Comparison of ENCODE assay signal across 8 cellular contexts in genomic region chr19:45468159-45468651, GRCh38. TPM values are rescaled to one million over a fixed set of nuclear protein-coding genes. Genes with fewer than 3 reads are reported as not detected.
A peak's percentile ranks its signal among the peaks of the same experiment; 100 is the strongest.
DNase-seq lines count a peak whose midpoint lies in the region; ATAC-seq, FAIRE-seq and TF ChIP-seq lines count a peak whose summit lies in the region.

No MANE protein-coding gene starts in this region.

- H2BK120ac ChIP-seq in mesendoderm (ENCODE audit: low read depth, low read length), result no peak overlapping the region

- no peaks in the 10 kb centered on the region for H3K36me3 ChIP-seq in SK-N-SH (replicated peaks in 1 of 2; ENCODE audit: control insufficient read depth in 1 of 2, insufficient read depth in 2 of 2, low read length in 1 of 2)
- peaks cover 3% of the 10 kb centered on the region for H3K36me3 ChIP-seq in bronchial epithelial cell (ENCODE audit: control insufficient read depth, insufficient read depth, low read length)
- no peaks in the 10 kb centered on the region for H3K36me3 ChIP-seq in mesendoderm (ENCODE audit: control insufficient read depth, insufficient read depth, low read length)
- H3K36me3 ChIP-seq in upper lobe of left lung, result no peaks in the 10 kb centered on the region

- CTCF ChIA-PET in SK-N-SH (lab: Yijun Ruan, JAX), result interaction anchor here (1.1 to 27.6 kb wide), 6 partner anchors 11 to 41 kb away, joined by 4 to 870 read pairs (median 16); no protein-coding TSS in a partner anchor

- TF ChIP-seq POLR2A in upper lobe of left lung (IDR thresholded peaks at IDR 0.05), result no peak

- H3K79me1 ChIP-seq in mesendoderm (ENCODE audit: low read length), result no peaks in the 10 kb centered on the region

- TF ChIP-seq CTCF in SK-N-SH (IDR thresholded peaks at IDR 0.05) (no peak), bronchial epithelial cell (IDR thresholded peaks at IDR 0.05; ENCODE audit: insufficient read depth, low read length, severe bottlenecking) (peak; percentile 1), upper lobe of left lung (IDR thresholded peaks at IDR 0.05) (no peak)

- H3F3A ChIP-seq in SK-N-SH (replicated peaks; ENCODE audit: insufficient read depth), result peaks cover 11% of the 10 kb centered on the region

- WGBS in SK-N-SH (ENCODE audit: low lambda C conversion rate), result 1% methylated on average over 17 of the region's 31 CpGs
- WGBS in mesendoderm (ENCODE audit: extremely low coverage, insufficient coverage, low lambda C conversion rate), result no CpG with 5 or more reads among the region's 31 CpGs
- WGBS in upper lobe of left lung, 2 donors, result 0 to 2% methylated on average over 18 to 28 of the region's 31 CpGs

- no peak overlapping the region for H3K4ac ChIP-seq in mesendoderm (ENCODE audit: low read depth, low read length)

- POLR2A ChIA-PET in SK-N-SH (lab: Yijun Ruan, JAX), result interaction anchor here (0.7 to 1.7 kb wide), 5 partner anchors 11 to 217 kb away, joined by 3 to 11 read pairs (median 5); no protein-coding TSS in a partner anchor

- peak overlapping the region; percentile 85 for H3K23ac ChIP-seq in mesendoderm (ENCODE audit: low read length)

- no peak for TF ChIP-seq RAD21 in SK-N-SH (IDR thresholded peaks at IDR 0.05; ENCODE audit: low read length)

- DNase-seq in SK-N-SH (no peak), bronchial epithelial cell (ENCODE audit: low read depth) (no peak), mesendoderm (peak; percentile 46), upper lobe of left lung (peak in 1 of 2 donors; percentile 85), NCI-H2227 treated with DMSO at 0.1 percent for 48 hours (lab: John Stamatoyannopoulos, UW) (no peak)
- no peak for DNase-seq in effector CD8-positive, alpha-beta T cell (lab: John Stamatoyannopoulos, UW)

- H3K27me3 ChIP-seq in SK-N-SH (ENCODE audit: insufficient read depth) (no peaks in the 10 kb centered on the region), bronchial epithelial cell (ENCODE audit: control insufficient read depth, insufficient read depth, low read length) (no peaks in the 10 kb centered on the region), mesendoderm (ENCODE audit: insufficient read depth, low read length, poor library complexity) (no peaks in the 10 kb centered on the region), upper lobe of left lung (no peaks in the 10 kb centered on the region)

- no peak overlapping the region for H2AFZ ChIP-seq in SK-N-SH (ENCODE audit: low read depth)

- no peak overlapping the region for H2BK5ac ChIP-seq in mesendoderm (ENCODE audit: low read length)

- peak overlapping the region; percentile 97 for H3K9ac ChIP-seq in SK-N-SH
- peak overlapping the region; percentile 56 for H3K9ac ChIP-seq in mesendoderm (ENCODE audit: low read length)

- H3K18ac ChIP-seq in mesendoderm (ENCODE audit: low read length), result no peak overlapping the region

- H4K5ac ChIP-seq in mesendoderm (ENCODE audit: low read length), result no peak overlapping the region

- no peaks in the 10 kb centered on the region for H3K79me2 ChIP-seq in SK-N-SH (ENCODE audit: insufficient read depth)
- no peaks in the 10 kb centered on the region for H3K79me2 ChIP-seq in mesendoderm (ENCODE audit: control insufficient read depth, insufficient read depth, low read length)

- peak overlapping the region; percentile 50 for H3K56ac ChIP-seq in mesendoderm (ENCODE audit: low read length)

- H3K4me1 ChIP-seq in SK-N-SH (ENCODE audit: control insufficient read depth in 1 of 2, insufficient read depth in 2 of 2, low read depth in 1 of 2, low read length in 1 of 2), result peaks cover 0 to 19% of the 10 kb centered on the region in 2 experiments; a peak in 1 of 4 replicates
- peaks cover 1% of the 10 kb centered on the region for H3K4me1 ChIP-seq in mesendoderm (ENCODE audit: control insufficient read depth, low read depth, low read length)
- H3K4me1 ChIP-seq in upper lobe of left lung, result peaks cover 25 to 42% (median 29%) of the 10 kb centered on the region in 4 donors

- H3K9me3 ChIP-seq in SK-N-SH (no peaks in the 10 kb centered on the region), upper lobe of left lung (no peaks in the 10 kb centered on the region)

- H4K8ac ChIP-seq in mesendoderm (ENCODE audit: low read depth, low read length), result no peak overlapping the region

- no peaks in the 10 kb centered on the region for H3K9me2 ChIP-seq in SK-N-SH

- H3K4me3 ChIP-seq in SK-N-SH (ENCODE audit: low read depth in 2 of 2, low read length in 1 of 2) (peak overlapping the region; percentile 81 to 84), bronchial epithelial cell (ENCODE audit: low read depth, low read length) (peak overlapping the region; percentile 92), mesendoderm (ENCODE audit: low read length) (no peak overlapping the region), upper lobe of left lung (peak overlapping the region; percentile 49 to 76 (median 62))

- H3K27ac ChIP-seq in SK-N-SH (ENCODE audit: low read depth in 2 of 2, low read length in 1 of 2), result peak overlapping the region in 1 of 2 experiments; percentile 95; a peak in 2 of 4 replicates
- no peak overlapping the region for H3K27ac ChIP-seq in mesendoderm (ENCODE audit: low read depth, low read length)
- H3K27ac ChIP-seq in upper lobe of left lung, result peak overlapping the region; percentile 90 to 97 (median 96)

- no peak for FAIRE-seq in bronchial epithelial cell (lab: Jason Lieb, UNC)

- no peak overlapping the region for H2BK15ac ChIP-seq in mesendoderm (replicated peaks; ENCODE audit: low read depth)

- peaks cover 40% of the 10 kb centered on the region; the same call in 1 of the 2 replicates for H4K20me1 ChIP-seq in SK-N-SH (ENCODE audit: insufficient read depth)

- ATAC-seq in GM21528 (IDR thresholded peaks at IDR 0.05; ENCODE audit: low FRiP score, unreplicated experiment) (peak; percentile 2), upper lobe of left lung (ENCODE audit: low FRiP score in 2 of 2) (peak in 1 of 2 donors; percentile 13), HG03196 (IDR thresholded peaks at IDR 0.05; ENCODE audit: unreplicated experiment) (no peak)

- H2AK5ac ChIP-seq in mesendoderm (ENCODE audit: low read length), result no peak overlapping the region

- no peak for TF ChIP-seq EP300 in SK-N-SH (IDR thresholded peaks at IDR 0.05; ENCODE audit: borderline replicate concordance in 1 of 2, low read depth in 1 of 2, low read length in 1 of 2)
- TF ChIP-seq EP300 in upper lobe of left lung (IDR thresholded peaks at IDR 0.05), result no peak

- H3K4me2 ChIP-seq in SK-N-SH, result peak overlapping the region; percentile 99
- H3K4me2 ChIP-seq in mesendoderm (ENCODE audit: low read length), result peak overlapping the region; percentile 72

TF ChIP-seq in SK-N-SH, 30 proteins besides CTCF, POLR2A, EP300 and RAD21:
- no peak for TF ChIP-seq RXRA (IDR thresholded peaks at IDR 0.05; ENCODE audit: borderline replicate concordance, low read depth)

RNA-seq across cellular contexts. Expression of gene FOSB, which starts 0.4 kb away (rescaled TPM):
- 38.4 and 78.2 TPM in 2 replicates for polyA plus RNA-seq in SK-N-SH (2012; rRNA removed)
- polyA plus RNA-seq in SK-N-SH (2012; cell fraction: cytosol; rRNA removed), result 19.6 and 23.8 TPM in 2 replicates
- 377 and 391 TPM in 2 replicates for polyA plus RNA-seq in SK-N-SH (2012; cell fraction: nucleus; rRNA removed)
- total RNA-seq in bronchial epithelial cell, result 3.6 and 4.2 TPM in 2 replicates
- polyA plus RNA-seq in mesendoderm (2013, experiment 1 of 2), result 0.29 TPM
- 0.34 TPM for polyA plus RNA-seq in mesendoderm (2013, experiment 2 of 2)
- total RNA-seq in upper lobe of left lung, result 100 to 1,000 TPM in 2 of 6 donors, 10 to 100 TPM in 2, 1 to 10 TPM in 1, not detected in 1; 8.8 to 152 (median 94.9) TPM

RNA-seq across cellular contexts. Expression of gene RTN2, which starts 28.6 kb away (rescaled TPM):
- 6.8 and 7.0 TPM in 2 replicates for polyA plus RNA-seq in SK-N-SH (2012; rRNA removed)
- 4.3 and 6.8 TPM in 2 replicates for polyA plus RNA-seq in SK-N-SH (2012; cell fraction: cytosol; rRNA removed)
- 8.6 and 11.9 TPM in 2 replicates for polyA plus RNA-seq in SK-N-SH (2012; cell fraction: nucleus; rRNA removed)
- 2.1 and 2.9 TPM in 2 replicates for total RNA-seq in bronchial epithelial cell
- 17.1 TPM for polyA plus RNA-seq in mesendoderm (2013, experiment 1 of 2)
- 17.0 TPM for polyA plus RNA-seq in mesendoderm (2013, experiment 2 of 2)
- 10 to 100 TPM in 3 of 6 donors, 1 to 10 TPM in 3; 5.2 to 17.8 (median 11.1) TPM for total RNA-seq in upper lobe of left lung

RNA-seq across cellular contexts. Expression of gene PPM1N, which starts 30.0 kb away (rescaled TPM):
- polyA plus RNA-seq in SK-N-SH (2012; rRNA removed), result 10.3 and 10.9 TPM in 2 replicates
- polyA plus RNA-seq in SK-N-SH (2012; cell fraction: cytosol; rRNA removed), result 6.8 and 8.2 TPM in 2 replicates
- 19.9 and 24.3 TPM in 2 replicates for polyA plus RNA-seq in SK-N-SH (2012; cell fraction: nucleus; rRNA removed)
- total RNA-seq in bronchial epithelial cell (1.4 and 1.6 TPM in 2 replicates), upper lobe of left lung (1 to 10 TPM in 3 of 6 donors, under 1 TPM in 2, not detected in 1; 0.89 to 6.3 (median 1.1) TPM)
- 12.4 TPM for polyA plus RNA-seq in mesendoderm (2013, experiment 1 of 2)
- 12.1 TPM for polyA plus RNA-seq in mesendoderm (2013, experiment 2 of 2)

RNA-seq across cellular contexts. Expression of gene VASP, which starts 39.1 kb away (rescaled TPM):
- polyA plus RNA-seq in SK-N-SH (2012; rRNA removed), result 31.6 and 37.8 TPM in 2 replicates
- polyA plus RNA-seq in SK-N-SH (2012; cell fraction: cytosol; rRNA removed), result 26.2 and 30.0 TPM in 2 replicates
- 54.0 and 62.4 TPM in 2 replicates for polyA plus RNA-seq in SK-N-SH (2012; cell fraction: nucleus; rRNA removed)
- total RNA-seq in bronchial epithelial cell (59.0 and 86.0 TPM in 2 replicates), upper lobe of left lung (100 to 1,000 TPM in 4 of 6 donors, 10 to 100 TPM in 2; 68.1 to 266 (median 143) TPM)
- polyA plus RNA-seq in mesendoderm (2013, experiment 1 of 2), result 116 TPM
- 114 TPM for polyA plus RNA-seq in mesendoderm (2013, experiment 2 of 2)

RNA-seq across cellular contexts. Expression of gene ERCC1, which starts 44.5 kb away (rescaled TPM):
- polyA plus RNA-seq in SK-N-SH (2012; rRNA removed), result 93.1 and 95.3 TPM in 2 replicates
- 45.3 and 58.8 TPM in 2 replicates for polyA plus RNA-seq in SK-N-SH (2012; cell fraction: cytosol; rRNA removed)
- polyA plus RNA-seq in SK-N-SH (2012; cell fraction: nucleus; rRNA removed), result 199 and 204 TPM in 2 replicates
- total RNA-seq in bronchial epithelial cell (65.0 and 78.5 TPM in 2 replicates), upper lobe of left lung (100 to 1,000 TPM in 1 of 6 donors, 10 to 100 TPM in 5; 53.7 to 102 (median 76.2) TPM)
- polyA plus RNA-seq in mesendoderm (2013, experiment 1 of 2), result 41.5 TPM
- 39.9 TPM for polyA plus RNA-seq in mesendoderm (2013, experiment 2 of 2)
